ENCODE assay signal across 9 cellular contexts in genomic region chr14:34013714-34014055, GRCh38.
DNase-seq lines count a peak whose midpoint lies in the region; ATAC-seq and TF ChIP-seq lines count a peak whose summit lies in the region.
"Had no signal": no experiment of that assay in that cellular context is flagged by ENCODE, and none has a peak within 500 bp of the region (broad histone marks: within the 10 kb centered on the region; RNA-seq: fewer than 3 reads in every experiment).

No MANE protein-coding gene starts in this region.

- H3K4me2 ChIP-seq in neuronal stem cell (ENCODE audit: insufficient read depth, low read length, poor library complexity, severe bottlenecking), result no peak overlapping the region
- no peak overlapping the region for H3K4me2 ChIP-seq in osteoblast (ENCODE audit: insufficient read depth, low read length)

- no peaks in the 10 kb centered on the region for H4K20me1 ChIP-seq in osteoblast (ENCODE audit: insufficient read depth, low read length)

- peak overlapping the region; percentile 41 for H2AFZ ChIP-seq in neuronal stem cell (ENCODE audit: low read length)
- no peak overlapping the region for H2AFZ ChIP-seq in osteoblast (ENCODE audit: low read length)

- H3K4me1 ChIP-seq in neuronal stem cell (ENCODE audit: control insufficient read depth in 2 of 2, insufficient read depth in 1 of 2, low read depth in 1 of 2, low read length in 2 of 2), result peaks cover 1 to 5% of the 10 kb centered on the region in 2 donors
- no peaks in the 10 kb centered on the region for H3K4me1 ChIP-seq in osteoblast (ENCODE audit: insufficient read depth, low read length)

- H2BK12ac ChIP-seq in neuronal stem cell (ENCODE audit: low read length), result no peak overlapping the region

- peak overlapping the region; percentile 82 for H3K27ac Mint-ChIP-seq in activated CD4-positive, alpha-beta T cell treated with anti-CD3 and anti-CD28 coated beads, Interleukin-2, amount 10 ng/mL, durations not matched to agents 24 days and 14 days

- H2BK5ac ChIP-seq in neuronal stem cell (ENCODE audit: low read length), result no peak overlapping the region

- H3K79me1 ChIP-seq in neuronal stem cell (ENCODE audit: low read depth, low read length), result no peaks in the 10 kb centered on the region

- no CpG with 5 or more reads among the region's 5 CpGs for WGBS in neuronal stem cell (ENCODE audit: extremely low coverage in 2 of 2, insufficient read length in 2 of 2, insufficient replicate concordance in 1 of 2), 2 donors

- H4K91ac ChIP-seq in neuronal stem cell (ENCODE audit: low read depth, low read length, poor library complexity), result no peak overlapping the region

- intact Hi-C loops in activated CD4-positive, alpha-beta T cell treated with anti-CD3 and anti-CD28 coated beads, Interleukin-2, amount 10 ng/mL, durations not matched to agents 24 days and 14 days (cut with micrococcal nuclease), result loop anchor here (10.0 kb wide), 2 partner anchors 81 to 179 kb away; no protein-coding TSS in a partner anchor

- peaks cover 40% of the 10 kb centered on the region for H3K4me1 Mint-ChIP-seq in activated CD4-positive, alpha-beta T cell treated with anti-CD3 and anti-CD28 coated beads, Interleukin-2, amount 10 ng/mL, durations not matched to agents 24 days and 14 days
- H3K4me1 Mint-ChIP-seq: central memory CD8-positive, alpha-beta T cell had no signal

- no peaks in the 10 kb centered on the region for H3K36me3 ChIP-seq in neuronal stem cell (replicated peaks in 1 of 2; ENCODE audit: control insufficient read depth in 2 of 2, insufficient read depth in 2 of 2, low read length in 2 of 2)
- H3K36me3 ChIP-seq in osteoblast (ENCODE audit: insufficient read depth, low read length), result no peaks in the 10 kb centered on the region

- H3K27me3 ChIP-seq in neuronal stem cell (ENCODE audit: control insufficient read depth in 3 of 3, insufficient read depth in 3 of 3, low read depth in 1 of 3, low read length in 3 of 3) (peaks cover 0 to 7% (median 0%) of the 10 kb centered on the region in 3 experiments), osteoblast (ENCODE audit: insufficient read depth, low read length) (peaks cover 2% of the 10 kb centered on the region)

- H3K9ac ChIP-seq in neuronal stem cell (ENCODE audit: low read depth, low read length, poor library complexity), result no peak overlapping the region

- ATAC-seq in HG02852 (IDR thresholded peaks at IDR 0.05; ENCODE audit: unreplicated experiment), result peak; percentile 62

- H3K27ac ChIP-seq in neuronal stem cell (replicated peaks; ENCODE audit: low read length), result no peak overlapping the region
- no peak overlapping the region for H3K27ac ChIP-seq in osteoblast (ENCODE audit: low read depth, low read length)

- no peak overlapping the region for H4K8ac ChIP-seq in neuronal stem cell (ENCODE audit: low read depth, low read length)

- no peak for TF ChIP-seq CTCF in osteoblast (IDR thresholded peaks at IDR 0.05; ENCODE audit: extremely low read depth, low read depth, low read length)

- no peaks in the 10 kb centered on the region for H3K9me3 ChIP-seq in neuronal stem cell (replicated peaks in 1 of 2; ENCODE audit: control insufficient read depth in 2 of 2, insufficient read depth in 1 of 2, low read depth in 1 of 2, low read length in 2 of 2)
- H3K9me3 ChIP-seq in osteoblast (ENCODE audit: low read depth, low read length), result no peaks in the 10 kb centered on the region

- H3K14ac ChIP-seq in neuronal stem cell (ENCODE audit: low read length), result no peak overlapping the region

- H3K4me3 Mint-ChIP-seq in activated CD4-positive, alpha-beta T cell treated with anti-CD3 and anti-CD28 coated beads, Interleukin-2, amount 10 ng/mL, durations not matched to agents 24 days and 14 days, result peak overlapping the region; percentile 63
- H3K4me3 Mint-ChIP-seq: central memory CD8-positive, alpha-beta T cell had no signal

- DNase-seq in activated CD4-positive, alpha-beta T cell treated with anti-CD3 and anti-CD28 coated beads, Interleukin-2, amount 10 ng/mL, durations not matched to agents 24 days and 14 days, result no peak
- DNase-seq in activated CD4-positive, alpha-beta T cell treated with anti-CD3 and anti-CD28 coated beads for 48 hours, result no peak
- DNase-seq in NCI-H2107 (lab: John Stamatoyannopoulos, UW), result peak; percentile 88
- no peak for DNase-seq in neuronal stem cell (ENCODE audit: low spot score)
- no peak for DNase-seq in activated CD4-positive, CD25-positive, alpha-beta regulatory T cell (lab: John Stamatoyannopoulos, UW)
- DNase-seq in osteoblast (ENCODE audit: insufficient read length, low spot score, missing footprints), result no peak
- no peak for DNase-seq in activated CD8-positive, alpha-beta memory T cell treated with anti-CD3 and anti-CD28 coated beads, Interleukin-2, amount 50 U/mL, for 48 hours

- H2BK120ac ChIP-seq in neuronal stem cell (ENCODE audit: low read depth, low read length), result no peak overlapping the region

- H3K23ac ChIP-seq in neuronal stem cell (ENCODE audit: low read depth, low read length, poor library complexity), result no peak overlapping the region

- no peaks in the 10 kb centered on the region for H3K79me2 ChIP-seq in osteoblast (ENCODE audit: insufficient read depth, low read length)

- H3K36me3 Mint-ChIP-seq in activated CD4-positive, alpha-beta T cell treated with anti-CD3 and anti-CD28 coated beads, Interleukin-2, amount 10 ng/mL, durations not matched to agents 24 days and 14 days (ENCODE audit: low read depth), result peaks cover 21% of the 10 kb centered on the region

- H3K4me3 ChIP-seq in neuronal stem cell (ENCODE audit: low read length in 2 of 2), result no peak overlapping the region
- no peak overlapping the region for H3K4me3 ChIP-seq in osteoblast (ENCODE audit: insufficient read depth, low read length)

- H2BK15ac ChIP-seq in neuronal stem cell (ENCODE audit: low read length), result no peak overlapping the region

- no peak overlapping the region for H3K4ac ChIP-seq in neuronal stem cell (ENCODE audit: low read length)

- no peak overlapping the region for H3K18ac ChIP-seq in neuronal stem cell (ENCODE audit: low read length)

- H3K9me3 Mint-ChIP-seq in activated CD4-positive, alpha-beta T cell treated with anti-CD3 and anti-CD28 coated beads, Interleukin-2, amount 10 ng/mL, durations not matched to agents 24 days and 14 days, result peaks cover 10% of the 10 kb centered on the region
- H3K9me3 Mint-ChIP-seq: central memory CD8-positive, alpha-beta T cell had no signal

- no peak overlapping the region for H2AK5ac ChIP-seq in neuronal stem cell (ENCODE audit: low read depth, low read length)

- peaks cover 8% of the 10 kb centered on the region for H3K27me3 Mint-ChIP-seq in activated CD4-positive, alpha-beta T cell treated with anti-CD3 and anti-CD28 coated beads, Interleukin-2, amount 10 ng/mL, durations not matched to agents 24 days and 14 days
- H3K27me3 Mint-ChIP-seq: central memory CD8-positive, alpha-beta T cell had no signal
